In genomic region chr17:55246583-55246982, GRCh38 we compare ENCODE assay signal across 24 cellular contexts.
"Had no signal": no experiment of that assay in that cellular context is flagged by ENCODE, and none has a peak within 500 bp of the region (broad histone marks: within the 10 kb centered on the region; RNA-seq: fewer than 3 reads in every experiment).

No MANE protein-coding gene starts in this region.

- H3K4me1 ChIP-seq: SJSA1 had no signal

- DNase-seq: IMR-90, Karpas-422, KG1, MG63, NCI-H1092, NCI-H1105 treated with DMSO at 0.1 percent for 48 hours, NCI-H1417 treated with DMSO at 0.1 percent for 48 hours, NCI-H146, NCI-H1694 treated with DMSO at 0.1 percent for 48 hours, NCI-H1930, NCI-H2081, NCI-H2107, NCI-H226, NCI-H446, NCI-H510A, NCI-H524 treated with DMSO at 0.1 percent for 48 hours, NCI-H69, NCI-H774, Right ventricle myocardium superior, RPMI8226, SIG-M5 had no signal

- H3K4me3 ChIP-seq: MG63, SJSA1, SK-N-MC had no signal

- H3K27ac ChIP-seq: SJSA1, SK-N-MC had no signal

- H3K9me3 ChIP-seq: MG63, SJSA1 had no signal

- H3K36me3 ChIP-seq: MG63, SJSA1 had no signal

- ATAC-seq: HepG2 had no signal
